In the genomic region with DNA sequence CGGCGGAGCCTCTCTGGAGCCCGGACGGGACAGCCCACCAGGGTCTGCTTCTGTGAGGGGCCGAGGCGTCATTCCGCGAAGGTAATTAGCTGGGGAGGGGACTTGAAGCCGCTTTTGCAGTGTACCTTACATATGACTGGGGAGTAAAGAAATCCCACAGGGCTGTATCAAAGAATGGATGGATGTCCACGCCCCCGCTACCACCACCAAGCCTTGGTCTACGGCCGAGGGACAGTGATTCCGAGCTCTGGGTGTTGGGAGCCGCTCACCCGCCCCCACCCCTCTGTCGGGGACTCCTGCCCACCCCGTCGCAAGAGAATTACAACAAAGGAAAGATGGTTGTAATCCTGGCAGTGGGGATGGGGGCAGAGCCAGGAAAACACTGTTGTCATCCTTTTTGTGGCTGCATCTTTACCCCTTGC, we compare ENCODE assay signal across 8 cellular contexts. TPM values are rescaled to one million over a fixed set of nuclear protein-coding genes. Genes with fewer than 3 reads are reported as not detected.
DNase-seq lines count a peak whose midpoint lies in the region; ATAC-seq and TF ChIP-seq lines count a peak whose summit lies in the region.

No MANE protein-coding gene starts in this region.

- no peaks in the 10 kb centered on the region for H3K9me3 Mint-ChIP-seq in effector memory CD8-positive, alpha-beta T cell

- DNase-seq in Peyer's patch = no peak
- DNase-seq in effector memory CD8-positive, alpha-beta T cell = no peak
- no peak for DNase-seq in aorta
- no peak for DNase-seq in pons (ENCODE audit: low spot score)

- H3K4me3 Mint-ChIP-seq in effector memory CD8-positive, alpha-beta T cell = peak overlapping the region; percentile 91 to 93

- no peak for TF ChIP-seq POLR2A in Peyer's patch (IDR thresholded peaks at IDR 0.05)

- no peak for TF ChIP-seq CTCF in 22Rv1 (IDR thresholded peaks at IDR 0.05)
- TF ChIP-seq CTCF in GM12875 (IDR thresholded peaks at IDR 0.05; ENCODE audit: borderline replicate concordance, insufficient read depth, low read depth, low read length) = no peak
- no peak for TF ChIP-seq CTCF in Peyer's patch (IDR thresholded peaks at IDR 0.05)

- intact Hi-C loops in aorta (cut with DNase I) = loop anchor here (2.0 to 10.0 kb wide), 3 partner anchors 77 to 149 kb away; a partner anchor contains a TSS

- H3K36me3 ChIP-seq in Peyer's patch (no peaks in the 10 kb centered on the region), mesodermal cell (ENCODE audit: control insufficient read depth, insufficient read depth, low read length) (no peaks in the 10 kb centered on the region), aorta (ENCODE audit: control insufficient read depth in 1 of 2, insufficient read depth in 2 of 2, low read length in 1 of 2) (no peaks in the 10 kb centered on the region)

- H3K4me1 ChIP-seq in Peyer's patch = peaks cover 0 to 12% (median 2%) of the 10 kb centered on the region in 4 donors
- peaks cover 6% of the 10 kb centered on the region for H3K4me1 ChIP-seq in mesodermal cell (ENCODE audit: control insufficient read depth, insufficient read depth, low read length, poor library complexity, severe bottlenecking)
- H3K4me1 ChIP-seq in aorta (ENCODE audit: control insufficient read depth in 1 of 2, insufficient read depth in 2 of 2, low read length in 2 of 2) = peaks cover 2 to 8% of the 10 kb centered on the region in 2 donors

- ATAC-seq in HG02943 (IDR thresholded peaks at IDR 0.05; ENCODE audit: low read depth, unreplicated experiment) (peak; percentile 18), aorta (ENCODE audit: low FRiP score) (peak; percentile 40)
- ATAC-seq in effector memory CD8-positive, alpha-beta T cell (replicated peaks) = no peak

- peak overlapping the region; percentile 80 for H3K27ac ChIP-seq in 22Rv1
- peak overlapping the region; percentile 80 to 96 (median 90) for H3K27ac ChIP-seq in Peyer's patch
- peak overlapping the region; percentile 97 for H3K27ac ChIP-seq in mesodermal cell (ENCODE audit: low read depth, low read length, severe bottlenecking)
- H3K27ac ChIP-seq in aorta (ENCODE audit: low read depth in 1 of 2, low read length in 2 of 2) = peak overlapping the region; percentile 57 to 65

- WGBS in mesodermal cell (ENCODE audit: insufficient coverage in 2 of 2), 2 experiments = 0 to 2% methylated on average over 7 to 13 of the region's 19 CpGs
- 0 to 1% methylated on average over 19 of the region's 19 CpGs for WGBS in aorta, 2 donors

- H3K9me3 ChIP-seq in Peyer's patch (no peaks in the 10 kb centered on the region), mesodermal cell (ENCODE audit: control insufficient read depth, low read length) (no peaks in the 10 kb centered on the region), aorta (ENCODE audit: control insufficient read depth, low read length) (no peaks in the 10 kb centered on the region)

- H3K4me1 Mint-ChIP-seq in effector memory CD8-positive, alpha-beta T cell (ENCODE audit: low read depth in 2 of 2) = peaks cover 23 to 46% of the 10 kb centered on the region in 2 donors

- H3K27ac Mint-ChIP-seq in effector memory CD8-positive, alpha-beta T cell = peak overlapping the region; percentile 93 to 94

- H3K4me3 ChIP-seq in GM12875 (ENCODE audit: low read depth, low read length) = peak overlapping the region; percentile 65
- peak overlapping the region; percentile 53 to 92 (median 74) for H3K4me3 ChIP-seq in Peyer's patch
- peak overlapping the region; percentile 67 for H3K4me3 ChIP-seq in mesodermal cell (ENCODE audit: extremely low read depth, insufficient read depth, low read length, poor library complexity, severe bottlenecking)
- H3K4me3 ChIP-seq in aorta (ENCODE audit: low read length in 2 of 2) = peak overlapping the region; percentile 24 to 45

- H3K27me3 Mint-ChIP-seq in effector memory CD8-positive, alpha-beta T cell = no peaks in the 10 kb centered on the region

- peaks cover 3% of the 10 kb centered on the region for H3K36me3 Mint-ChIP-seq in effector memory CD8-positive, alpha-beta T cell (ENCODE audit: insufficient read depth)

- H3K27me3 ChIP-seq in Peyer's patch (no peaks in the 10 kb centered on the region), aorta (ENCODE audit: control insufficient read depth in 1 of 2, insufficient read depth in 2 of 2, low read length in 1 of 2) (no peaks in the 10 kb centered on the region)

RNA-seq across cellular contexts. Expression of a gene that starts 0.8 kb away (rescaled TPM):
- 1 to 10 TPM; 4.8 to 7.4 (median 6.9) TPM for total RNA-seq in Peyer's patch
- 10.2 TPM for polyA plus RNA-seq in mesodermal cell (2013, experiment 1 of 2)
- 11.7 TPM for polyA plus RNA-seq in mesodermal cell (2013, experiment 2 of 2)
- 10 to 100 TPM; 12.0 to 17.2 TPM for total RNA-seq in aorta
- 1 to 10 TPM; 4.4 to 7.1 TPM for polyA plus RNA-seq in aorta
